Comparison of ENCODE assay signal across 14 cellular contexts in genomic region chr3:160331127-160331937, GRCh38.
DNase-seq lines count a peak whose midpoint lies in the region; ATAC-seq and FAIRE-seq lines count a peak whose summit lies in the region.
"Had no signal": no experiment of that assay in that cellular context is flagged by ENCODE, and none has a peak within 500 bp of the region (broad histone marks: within the 10 kb centered on the region; RNA-seq: fewer than 3 reads in every experiment).

No MANE protein-coding gene starts in this region.

- 89 to 90% (median 89%) methylated on average over 3 of the region's 3 CpGs for WGBS in small intestine, 3 donors

- ATAC-seq in GM19023 (IDR thresholded peaks at IDR 0.05; ENCODE audit: unreplicated experiment): no peak
- ATAC-seq in GM19035 (IDR thresholded peaks at IDR 0.05; ENCODE audit: unreplicated experiment): no peak

- H3K4me3 ChIP-seq in small intestine (ENCODE audit: low read depth in 1 of 2, low read length in 2 of 2): no peak overlapping the region
- H3K4me3 ChIP-seq: SJCRH30 had no signal

- no peaks in the 10 kb centered on the region for H3K27me3 ChIP-seq in small intestine (ENCODE audit: control insufficient read depth in 2 of 2, insufficient read depth in 2 of 2, low read length in 2 of 2)
- H3K27me3 ChIP-seq: BE2C, SJCRH30 had no signal

- no peaks in the 10 kb centered on the region for H3K9me3 ChIP-seq in small intestine (ENCODE audit: control insufficient read depth, low read depth)
- H3K9me3 ChIP-seq: BE2C, SJCRH30 had no signal

- no peaks in the 10 kb centered on the region for H3K4me1 ChIP-seq in small intestine (ENCODE audit: control insufficient read depth in 2 of 2, insufficient read depth in 1 of 2, low read depth in 1 of 2, low read length in 1 of 2)
- H3K4me1 ChIP-seq: SJCRH30 had no signal

- H3K36me3 ChIP-seq in small intestine (ENCODE audit: control insufficient read depth in 2 of 2, insufficient read depth in 2 of 2, low read length in 2 of 2): no peaks in the 10 kb centered on the region
- H3K36me3 ChIP-seq: BE2C, SJCRH30 had no signal

- H3K27ac ChIP-seq in small intestine (ENCODE audit: low read depth in 1 of 2, low read length in 1 of 2): no peak overlapping the region
- H3K27ac ChIP-seq: SJCRH30 had no signal

- no peak for FAIRE-seq in small intestine (lab: Jason Lieb, UNC)
- FAIRE-seq: urothelium cell line had no signal

- peak; percentile 80 for DNase-seq in A172 (ENCODE audit: low spot score)
- DNase-seq in HCEC 1CT: peak; percentile 69
- DNase-seq in SW480 (ENCODE audit: low spot score): peak; percentile 84
- DNase-seq in globus pallidus (ENCODE audit: low spot score): peak; percentile 29
- DNase-seq in small intestine: no peak
- DNase-seq in stimulated activated CD4-positive, alpha-beta T cell treated with anti-CD3 and anti-CD28 coated beads, Interleukin-4, amount 100 ng/mL, for 1 hour: no peak
- DNase-seq: activated CD4-positive, alpha-beta T cell treated with anti-CD3 and anti-CD28 coated beads, Interleukin-2, amount 50 U/mL, for 4 hours; BE2C; NCI-H187 treated with DMSO at 0.1 percent for 48 hours; nephron progenitor cell had no signal

Comparison
In these comparisons a context has a peak if more than half of its experiments do, and no peak if none do; other contexts are left out.
1. DNase-seq: peak in A172 (single experiment), HCEC 1CT (single experiment), SW480 (single experiment) and globus pallidus (single experiment); none in small intestine (single experiment) and stimulated activated CD4-positive, alpha-beta T cell treated with anti-CD3 and anti-CD28 coated beads, Interleukin-4, amount 100 ng/mL, for 1 hour (single experiment).